ENCODE assay signal across 27 cellular contexts in the genomic region with DNA sequence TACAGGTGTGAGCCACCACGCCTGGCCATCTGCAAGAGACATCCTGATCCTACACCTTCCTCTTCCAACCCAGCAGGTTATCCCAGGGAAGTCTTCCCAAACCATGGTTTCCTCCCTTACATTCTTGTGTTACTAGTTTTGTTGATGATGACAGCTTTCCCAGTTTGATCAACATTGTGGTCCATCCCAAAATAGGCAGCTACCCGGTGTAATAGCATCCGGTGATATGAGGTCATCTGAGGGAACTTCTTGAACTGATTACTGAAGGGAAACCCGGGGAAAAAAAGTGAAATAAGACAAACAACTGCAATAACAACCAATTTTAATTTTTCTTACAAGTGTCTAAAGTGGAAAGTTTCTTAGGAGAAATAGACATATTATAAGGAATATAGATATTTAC. TPM values are rescaled to one million over a fixed set of nuclear protein-coding genes. Genes with fewer than 3 reads are reported as not detected.
"Had no signal": no experiment of that assay in that cellular context is flagged by ENCODE, and none has a peak within 500 bp of the region (broad histone marks: within the 10 kb centered on the region; RNA-seq: fewer than 3 reads in every experiment).

No MANE protein-coding gene starts in this region.

- H3K27ac ChIP-seq: brain microvascular endothelial cell, coronary artery had no signal

- H3K27ac Mint-ChIP-seq: activated CD4-positive, alpha-beta memory T cell treated with anti-CD3 and anti-CD28 coated beads, Interleukin-2, amount 10 ng/mL, durations not matched to agents 7 days and 5 days; activated CD4-positive, alpha-beta T cell treated with anti-CD3 and anti-CD28 coated beads, Interleukin-2, amount 10 ng/mL, durations not matched to agents 7 days and 5 days; activated naive CD4-positive, alpha-beta T cell treated with anti-CD3 and anti-CD28 coated beads for 36 hours; activated naive CD4-positive, alpha-beta T cell treated with anti-CD3 and anti-CD28 coated beads, Interleukin-2, amount 50 U/mL, for 72 hours; activated naive CD8-positive, alpha-beta T cell treated with anti-CD3 and anti-CD28 coated beads, Interleukin-2, amount 10 ng/mL, durations not matched to agents 7 days and 5 days; activated T-helper 1 cell treated with anti-CD3 and anti-CD28 coated beads, Interleukin-12 subunit alpha, Interleukin-12 subunit beta, Interleukin-2, Interleukin-4 antibody, amounts not matched to agents 30 ng/mL and 10 ng/mL and 1 ng/mL, durations not matched to agents 14 hours and 24 hours and 36 hours; activated T-helper 2 cell treated with anti-CD3 and anti-CD28 coated beads, Interferon-gamma antibody, Interleukin-2, Interleukin-4, amounts not matched to agents 10 μg/mL and 5 μg/mL and 100 μg/mL, durations not matched to agents 14 hours and 24 hours and 36 hours; dendritic cell treated with granulocyte-macrophage colony-stimulating factor and Interleukin-4, amounts not matched to agents 40 ng/mL and 50 ng/mL, for 4 days; endodermal cell; T-helper 17 cell; T-helper 2 cell treated with Interferon-gamma antibody and Interleukin-4, amounts not matched to agents 5 μg/mL and 100 μg/mL, for 36 hours had no signal

- H3K4me3 ChIP-seq: coronary artery, dorsolateral prefrontal cortex had no signal

- H3K27me3 Mint-ChIP-seq: activated CD4-positive, alpha-beta memory T cell treated with anti-CD3 and anti-CD28 coated beads, Interleukin-2, amount 10 ng/mL, durations not matched to agents 7 days and 5 days; activated CD4-positive, alpha-beta T cell treated with anti-CD3 and anti-CD28 coated beads, Interleukin-2, amount 10 ng/mL, durations not matched to agents 7 days and 5 days; activated naive CD8-positive, alpha-beta T cell treated with anti-CD3 and anti-CD28 coated beads, Interleukin-2, amount 10 ng/mL, durations not matched to agents 7 days and 5 days; central memory CD8-positive, alpha-beta T cell; dendritic cell treated with granulocyte-macrophage colony-stimulating factor and Interleukin-4, amounts not matched to agents 40 ng/mL and 50 ng/mL, for 4 days; T-helper 17 cell had no signal

- H3K4me3 Mint-ChIP-seq: activated CD4-positive, alpha-beta memory T cell treated with anti-CD3 and anti-CD28 coated beads, Interleukin-2, amount 10 ng/mL, durations not matched to agents 7 days and 5 days; activated CD4-positive, alpha-beta T cell treated with anti-CD3 and anti-CD28 coated beads, Interleukin-2, amount 10 ng/mL, durations not matched to agents 7 days and 5 days; activated naive CD4-positive, alpha-beta T cell treated with anti-CD3 and anti-CD28 coated beads for 36 hours; activated naive CD8-positive, alpha-beta T cell treated with anti-CD3 and anti-CD28 coated beads, Interleukin-2, amount 10 ng/mL, durations not matched to agents 7 days and 5 days; activated T-helper 1 cell treated with anti-CD3 and anti-CD28 coated beads, Interleukin-12 subunit alpha, Interleukin-12 subunit beta, Interleukin-2, Interleukin-4 antibody, amounts not matched to agents 30 ng/mL and 10 ng/mL and 1 ng/mL, durations not matched to agents 14 hours and 24 hours and 36 hours; central memory CD8-positive, alpha-beta T cell; dendritic cell treated with granulocyte-macrophage colony-stimulating factor and Interleukin-4, amounts not matched to agents 40 ng/mL and 50 ng/mL, for 4 days; endodermal cell; T-helper 17 cell; T-helper 2 cell treated with Interferon-gamma antibody and Interleukin-4, amounts not matched to agents 5 μg/mL and 100 μg/mL, for 36 hours had no signal

- ATAC-seq: activated naive CD4-positive, alpha-beta T cell treated with anti-CD3 and anti-CD28 coated beads, Interleukin-2, amount 50 U/mL, for 72 hours; esophagus mucosa; T-helper 17 cell had no signal

- H3K27me3 ChIP-seq: brain microvascular endothelial cell, dorsolateral prefrontal cortex had no signal

- H3K4me1 Mint-ChIP-seq: activated CD4-positive, alpha-beta memory T cell treated with anti-CD3 and anti-CD28 coated beads, Interleukin-2, amount 10 ng/mL, durations not matched to agents 7 days and 5 days; activated CD4-positive, alpha-beta T cell treated with anti-CD3 and anti-CD28 coated beads, Interleukin-2, amount 10 ng/mL, durations not matched to agents 7 days and 5 days; activated naive CD8-positive, alpha-beta T cell treated with anti-CD3 and anti-CD28 coated beads, Interleukin-2, amount 10 ng/mL, durations not matched to agents 7 days and 5 days; central memory CD8-positive, alpha-beta T cell; endodermal cell had no signal

- H3K9me3 Mint-ChIP-seq: activated CD4-positive, alpha-beta memory T cell treated with anti-CD3 and anti-CD28 coated beads, Interleukin-2, amount 10 ng/mL, durations not matched to agents 7 days and 5 days; activated CD4-positive, alpha-beta T cell treated with anti-CD3 and anti-CD28 coated beads, Interleukin-2, amount 10 ng/mL, durations not matched to agents 7 days and 5 days; activated naive CD4-positive, alpha-beta T cell treated with anti-CD3 and anti-CD28 coated beads for 36 hours; activated naive CD4-positive, alpha-beta T cell treated with anti-CD3 and anti-CD28 coated beads, Interleukin-2, amount 50 U/mL, for 72 hours; activated naive CD8-positive, alpha-beta T cell treated with anti-CD3 and anti-CD28 coated beads, Interleukin-2, amount 10 ng/mL, durations not matched to agents 7 days and 5 days; activated T-helper 1 cell treated with anti-CD3 and anti-CD28 coated beads, Interleukin-12 subunit alpha, Interleukin-12 subunit beta, Interleukin-2, Interleukin-4 antibody, amounts not matched to agents 30 ng/mL and 10 ng/mL and 1 ng/mL, durations not matched to agents 14 hours and 24 hours and 36 hours; activated T-helper 2 cell treated with anti-CD3 and anti-CD28 coated beads, Interferon-gamma antibody, Interleukin-2, Interleukin-4, amounts not matched to agents 10 μg/mL and 5 μg/mL and 100 μg/mL, durations not matched to agents 14 hours and 24 hours and 36 hours; central memory CD8-positive, alpha-beta T cell; dendritic cell treated with granulocyte-macrophage colony-stimulating factor and Interleukin-4, amounts not matched to agents 40 ng/mL and 50 ng/mL, for 4 days; endodermal cell; T-helper 2 cell treated with Interferon-gamma antibody and Interleukin-4, amounts not matched to agents 5 μg/mL and 100 μg/mL, for 36 hours had no signal

- DNase-seq: activated CD4-positive, alpha-beta memory T cell treated with anti-CD3 and anti-CD28 coated beads, Interleukin-2, amount 10 ng/mL, durations not matched to agents 7 days and 5 days; activated CD4-positive, alpha-beta T cell treated with anti-CD3 and anti-CD28 coated beads for 1 hour; activated CD4-positive, alpha-beta T cell treated with anti-CD3 and anti-CD28 coated beads for 4 hours; activated CD4-positive, alpha-beta T cell treated with anti-CD3 and anti-CD28 coated beads, Interleukin-2, amount 10 ng/mL, durations not matched to agents 7 days and 5 days; activated CD4-positive, alpha-beta T cell treated with anti-CD3 and anti-CD28 coated beads, Interleukin-2, amount 50 U/mL, for 4 hours; activated CD8-positive, alpha-beta memory T cell treated with anti-CD3 and anti-CD28 coated beads, Interleukin-2, amount 50 U/mL, for 48 hours; activated effector memory CD4-positive, alpha-beta T cell treated with anti-CD3 and anti-CD28 coated beads, Interleukin-2, amount 50 U/mL, for 16 hours; activated naive CD4-positive, alpha-beta T cell treated with anti-CD3 and anti-CD28 coated beads for 36 hours; activated naive CD8-positive, alpha-beta T cell treated with anti-CD3 and anti-CD28 coated beads, Interleukin-2, amount 10 ng/mL, durations not matched to agents 7 days and 5 days; activated T-cell treated with anti-CD3 and anti-CD28 coated beads for 4 hours; activated T-cell treated with anti-CD3 and anti-CD28 coated beads, Interleukin-2, amount 50 U/mL, for 48 hours; brain microvascular endothelial cell; dorsolateral prefrontal cortex; effector memory CD4-positive, alpha-beta T cell; endodermal cell; T-helper 1 cell; T-helper 17 cell; T1000 had no signal

RNA-seq across cellular contexts. Expression of gene STAC3, which starts 45.3 kb away (rescaled TPM):
- total RNA-seq: epithelial cell of proximal tubule had no signal
